Comparison of ENCODE assay signal across 19 cellular contexts in genomic region chr3:14393440-14394111, GRCh38. TPM values are rescaled to one million over a fixed set of nuclear protein-coding genes. Genes with fewer than 3 reads are reported as not detected.
A peak's percentile ranks its signal among the peaks of the same experiment; 100 is the strongest.
DNase-seq lines count a peak whose midpoint lies in the region; ATAC-seq, FAIRE-seq and TF ChIP-seq lines count a peak whose summit lies in the region.
"Had no signal": no experiment of that assay in that cellular context is flagged by ENCODE, and none has a peak within 500 bp of the region (broad histone marks: within the 10 kb centered on the region; RNA-seq: fewer than 3 reads in every experiment).

No MANE protein-coding gene starts in this region.

- peak overlapping the region; percentile 35 for H3K14ac ChIP-seq in trophoblast cell (ENCODE audit: low read length)

- TF ChIP-seq CTCF in WTC11 (IDR thresholded peaks at IDR 0.05) = no peak
- peak in 1 of 4 experiments; percentile 39 for TF ChIP-seq CTCF in gastroesophageal sphincter (IDR thresholded peaks at IDR 0.05)

- no peaks in the 10 kb centered on the region for H3K9me3 ChIP-seq in gastroesophageal sphincter
- H3K9me3 ChIP-seq in trophoblast cell (ENCODE audit: insufficient read depth, low read depth, low read length) = no peaks in the 10 kb centered on the region

- H3K36me3 ChIP-seq in gastroesophageal sphincter (no peaks in the 10 kb centered on the region), trophoblast cell (ENCODE audit: control insufficient read depth in 1 of 2, insufficient read depth in 2 of 2, low read length in 2 of 2) (no peaks in the 10 kb centered on the region)

- no peak for TF ChIP-seq EP300 in gastroesophageal sphincter (IDR thresholded peaks at IDR 0.05)

- H3K27ac ChIP-seq in gastroesophageal sphincter = peak overlapping the region in 3 of 4 donors; percentile 62 to 68 (median 68)
- peak overlapping the region; percentile 44 for H3K27ac ChIP-seq in trophoblast cell (ENCODE audit: low read depth, low read length)

- H3K4me1 ChIP-seq in gastroesophageal sphincter (peaks cover 0 to 42% (median 8%) of the 10 kb centered on the region in 3 donors), trophoblast cell (ENCODE audit: control insufficient read depth in 1 of 2, insufficient read depth in 2 of 2, low read length in 2 of 2) (peaks cover 24 to 25% of the 10 kb centered on the region in 2 experiments)

- peak overlapping the region; percentile 75 for H4K91ac ChIP-seq in trophoblast cell (ENCODE audit: low read depth, low read length)

- POLR2A ChIA-PET in WTC11 (lab: Charles Lee) = no interaction called here

- H2BK5ac ChIP-seq in trophoblast cell (ENCODE audit: low read depth, low read length, poor library complexity) = peak overlapping the region; percentile 72

- H3K9me3 Mint-ChIP-seq in WTC11 = no peaks in the 10 kb centered on the region
- H3K9me3 Mint-ChIP-seq: stimulated activated naive CD8-positive, alpha-beta T cell treated with anti-CD3 and anti-CD28 coated beads, Interleukin-15, amount 100 ng/mL, for 72 hours; T-helper 1 cell treated with Interleukin-12 subunit alpha and Interleukin-12 subunit beta and Interleukin-4 antibody, amounts not matched to agents 30 μg/mL and 1 μg/mL, for 36 hours had no signal

- peaks cover 29% of the 10 kb centered on the region for H3K4me1 Mint-ChIP-seq in WTC11

- no peak overlapping the region for H3K4ac ChIP-seq in trophoblast cell (ENCODE audit: low read depth, low read length)

- no peak overlapping the region for H3K18ac ChIP-seq in trophoblast cell (ENCODE audit: low read length)

- H3K4me3 ChIP-seq in gastroesophageal sphincter (no peak overlapping the region), trophoblast cell (ENCODE audit: low read depth, low read length) (no peak overlapping the region)

- peaks cover 25% of the 10 kb centered on the region for H3K79me1 ChIP-seq in trophoblast cell (ENCODE audit: low read length)

- H3K27me3 ChIP-seq in gastroesophageal sphincter (no peaks in the 10 kb centered on the region), trophoblast cell (ENCODE audit: insufficient read depth, low read length) (no peaks in the 10 kb centered on the region)

- CTCF ChIA-PET in WTC11 (lab: Charles Lee) = interaction anchor here (0.9 to 1.9 kb wide), 10 partner anchors 9 to 190 kb away, joined by 3 to 12 read pairs (median 4); partner anchors contain the start of gene SLC6A6

- H2BK120ac ChIP-seq in trophoblast cell (ENCODE audit: insufficient read depth, low read length, poor library complexity) = peak overlapping the region; percentile 72

- no peak overlapping the region for H3K9ac ChIP-seq in trophoblast cell (ENCODE audit: low read length)

- H3K27ac Mint-ChIP-seq in WTC11 = peak overlapping the region; percentile 86
- H3K27ac Mint-ChIP-seq: stimulated activated naive CD8-positive, alpha-beta T cell treated with anti-CD3 and anti-CD28 coated beads, Interleukin-15, amount 100 ng/mL, for 72 hours; T-helper 1 cell treated with Interleukin-12 subunit alpha and Interleukin-12 subunit beta and Interleukin-4 antibody, amounts not matched to agents 30 μg/mL and 1 μg/mL, for 36 hours had no signal

- H3K27me3 Mint-ChIP-seq in WTC11 (ENCODE audit: low read depth) = peaks cover 3% of the 10 kb centered on the region; the same call in 1 of the 2 replicates
- H3K27me3 Mint-ChIP-seq: stimulated activated naive CD8-positive, alpha-beta T cell treated with anti-CD3 and anti-CD28 coated beads, Interleukin-15, amount 100 ng/mL, for 72 hours had no signal

- no peak for TF ChIP-seq POLR2A in gastroesophageal sphincter (IDR thresholded peaks at IDR 0.05)

- DNase-seq in AG08395 (ENCODE audit: low spot score) (peak; percentile 30), WTC11 (ENCODE audit: low spot score) (no peak), trophoblast cell (no peak), NCI-H1436 (lab: John Stamatoyannopoulos, UW) (no peak), frontal cortex (ENCODE audit: low spot score in 2 of 2) (no peak), UCSD-AML1 (lab: John Stamatoyannopoulos, UW; ENCODE audit: unreplicated experiment) (no peak), amygdala (lab: John Stamatoyannopoulos, UW) (no peak)
- DNase-seq: activated CD4-positive, alpha-beta T cell treated with anti-CD3 and anti-CD28 coated beads for 4 hours; activated T-cell treated with anti-CD3 and anti-CD28 coated beads, Interleukin-2, amount 50 U/mL, for 48 hours; AML-193; head of caudate nucleus; kidney glomerular epithelial cell; NCI-H2029 treated with DMSO at 0.1 percent for 48 hours; NCI-H774; stimulated activated naive CD8-positive, alpha-beta T cell treated with anti-CD3 and anti-CD28 coated beads, Interleukin-15, amount 100 ng/mL, for 72 hours had no signal

- H3K4me3 Mint-ChIP-seq in WTC11 = no peak overlapping the region
- H3K4me3 Mint-ChIP-seq: stimulated activated naive CD8-positive, alpha-beta T cell treated with anti-CD3 and anti-CD28 coated beads, Interleukin-15, amount 100 ng/mL, for 72 hours; T-helper 1 cell treated with Interleukin-12 subunit alpha and Interleukin-12 subunit beta and Interleukin-4 antibody, amounts not matched to agents 30 μg/mL and 1 μg/mL, for 36 hours had no signal

- H3K79me2 ChIP-seq in trophoblast cell (ENCODE audit: control insufficient read depth, insufficient read depth, low read length, poor library complexity) = no peaks in the 10 kb centered on the region

- ATAC-seq in WTC11 (no peak), gastroesophageal sphincter (peak; percentile 66)
- ATAC-seq: HCT116; stimulated activated naive CD8-positive, alpha-beta T cell treated with anti-CD3 and anti-CD28 coated beads, Interleukin-15, amount 100 ng/mL, for 72 hours had no signal

- peak overlapping the region; percentile 2 for H2AK5ac ChIP-seq in trophoblast cell (ENCODE audit: low read length)

- H2BK12ac ChIP-seq in trophoblast cell (ENCODE audit: low read length) = peak overlapping the region; percentile 73

- no peak overlapping the region for H4K12ac ChIP-seq in trophoblast cell (ENCODE audit: low read depth, low read length)

- H2AFZ ChIP-seq in trophoblast cell (ENCODE audit: insufficient read depth, low read length, poor library complexity) = no peak overlapping the region

- H3K4me2 ChIP-seq in trophoblast cell (ENCODE audit: low read length) = no peak overlapping the region

- no peak overlapping the region for H3K23ac ChIP-seq in trophoblast cell (ENCODE audit: low read length)

- no peak for FAIRE-seq in frontal cortex (lab: Jason Lieb, UNC)
- FAIRE-seq: D721Med had no signal

- H3K36me3 Mint-ChIP-seq in WTC11 = no peaks in the 10 kb centered on the region

- peak overlapping the region; percentile 24 for H4K8ac ChIP-seq in trophoblast cell (ENCODE audit: low read depth, low read length)

- WGBS in gastroesophageal sphincter (ENCODE audit: low coverage in 1 of 2), 2 donors = 28 to 61% methylated on average over 2 to 4 of the region's 9 CpGs
- WGBS in trophoblast cell (ENCODE audit: extremely low coverage, insufficient coverage, insufficient read length) = no CpG with 5 or more reads among the region's 9 CpGs

TF ChIP-seq in WTC11, 78 proteins besides CTCF, POLR2A, EP300 and RAD21 (continues in another document):
- TF ChIP-seq AR (CRISPR knock-in tag; IDR thresholded peaks at IDR 0.05) = no peak
- TF ChIP-seq ZBTB21 (CRISPR knock-in tag; IDR thresholded peaks at IDR 0.05; ENCODE audit: borderline replicate concordance) = no peak
- TF ChIP-seq MAX (CRISPR knock-in tag; IDR thresholded peaks at IDR 0.05) = no peak
- no peak for TF ChIP-seq GRHL2 (CRISPR knock-in tag; IDR thresholded peaks at IDR 0.05; ENCODE audit: insufficient replicate concordance, severe bottlenecking)
- TF ChIP-seq FOXJ3 (CRISPR knock-in tag; IDR thresholded peaks at IDR 0.05; ENCODE audit: borderline replicate concordance) = no peak

RNA-seq across cellular contexts. Expression of gene SLC6A6, which starts 8.8 kb away (rescaled TPM):
- total RNA-seq in WTC11 (2021) (144 to 211 TPM (median 147 TPM) in 3 replicates), gastroesophageal sphincter (10 to 100 TPM; 15.4 to 37.6 (median 20.9) TPM), frontal cortex (15.1 TPM)
- polyA plus RNA-seq in trophoblast cell (2013) = 64.5 and 69.3 TPM in 2 replicates
